Comparison of ENCODE assay signal across 20 cellular contexts in genomic region chr1:83060216-83060615, GRCh38.
"Had no signal": no experiment of that assay in that cellular context is flagged by ENCODE, and none has a peak within 500 bp of the region (broad histone marks: within the 10 kb centered on the region; RNA-seq: fewer than 3 reads in every experiment).

No MANE protein-coding gene starts in this region.

- DNase-seq: activated CD4-positive, alpha-beta T cell treated with anti-CD3 and anti-CD28 coated beads for 4 hours; activated CD8-positive, alpha-beta memory T cell treated with anti-CD3 and anti-CD28 coated beads, Interleukin-2, amount 50 U/mL, for 48 hours; activated CD8-positive, alpha-beta T cell treated with anti-CD3 and anti-CD28 coated beads, Interleukin-2, amount 10 ng/mL, durations not matched to agents 7 days and 5 days; activated naive CD4-positive, alpha-beta T cell; activated naive CD8-positive, alpha-beta T cell treated with anti-CD3 and anti-CD28 coated beads, Interleukin-2, amount 50 U/mL, for 24 hours; colonic mucosa; gastrocnemius medialis; hippocampal formation; left cardiac atrium; natural killer cell; nucleus accumbens; stimulated activated CD4-positive, alpha-beta T cell treated with anti-CD3 and anti-CD28 coated beads, Interleukin-2, amount 100 ng/mL, for 24 hours; stimulated activated naive B cell treated with anti-CD40 and anti-IgM and Interleukin-4, amounts not matched to agents 10 μg/mL and 1 μg/mL and 100 μg/mL, for 72 hours; substantia nigra; T-cell; T1000 had no signal

- H3K27me3 ChIP-seq: ascending aorta, colonic mucosa, gastrocnemius medialis had no signal

- H3K4me3 ChIP-seq: ascending aorta, colonic mucosa, gastrocnemius medialis had no signal

- H3K27ac ChIP-seq: ascending aorta, colonic mucosa, gastrocnemius medialis had no signal

- H3K36me3 ChIP-seq: ascending aorta, colonic mucosa, gastrocnemius medialis had no signal

- H3K9me3 Mint-ChIP-seq: activated naive CD8-positive, alpha-beta T cell treated with anti-CD3 and anti-CD28 coated beads, Interleukin-2, amount 50 U/mL, for 24 hours; activated T-helper 1 cell treated with anti-CD3 and anti-CD28 coated beads, Interleukin-12 subunit alpha, Interleukin-12 subunit beta, Interleukin-2, Interleukin-4 antibody, amounts not matched to agents 30 ng/mL and 10 ng/mL and 1 ng/mL, durations not matched to agents 14 hours and 24 hours and 36 hours; T-cell had no signal

- H3K4me1 ChIP-seq: ascending aorta, colonic mucosa, gastrocnemius medialis had no signal

- H3K9me3 ChIP-seq: ascending aorta, colonic mucosa, gastrocnemius medialis had no signal

- H3K27ac Mint-ChIP-seq: activated CD8-positive, alpha-beta T cell treated with anti-CD3 and anti-CD28 coated beads, Interleukin-2, amount 10 ng/mL, durations not matched to agents 7 days and 5 days; activated naive CD8-positive, alpha-beta T cell treated with anti-CD3 and anti-CD28 coated beads, Interleukin-2, amount 50 U/mL, for 24 hours; activated T-helper 1 cell treated with anti-CD3 and anti-CD28 coated beads, Interleukin-12 subunit alpha, Interleukin-12 subunit beta, Interleukin-2, Interleukin-4 antibody, amounts not matched to agents 30 ng/mL and 10 ng/mL and 1 ng/mL, durations not matched to agents 14 hours and 24 hours and 36 hours; natural killer cell; stimulated activated naive B cell treated with anti-CD40 and anti-IgM and Interleukin-4, amounts not matched to agents 10 μg/mL and 1 μg/mL and 100 μg/mL, for 72 hours; T-cell; type B pancreatic cell had no signal

- H3K36me3 Mint-ChIP-seq: stimulated activated naive B cell treated with anti-CD40 and anti-IgM and Interleukin-4, amounts not matched to agents 10 μg/mL and 1 μg/mL and 100 μg/mL, for 72 hours; T-cell; type B pancreatic cell had no signal

- ATAC-seq: activated CD8-positive, alpha-beta T cell treated with anti-CD3 and anti-CD28 coated beads, Interleukin-2, amount 10 ng/mL, durations not matched to agents 7 days and 5 days; activated naive CD8-positive, alpha-beta T cell treated with anti-CD3 and anti-CD28 coated beads, Interleukin-2, amount 50 U/mL, for 24 hours; gastrocnemius medialis; left cardiac atrium; natural killer cell; sciatic nerve; stimulated activated naive B cell treated with anti-CD40 and anti-IgM and Interleukin-4, amounts not matched to agents 10 μg/mL and 1 μg/mL and 100 μg/mL, for 72 hours; T-cell had no signal
